ENCODE assay signal across 8 cellular contexts in the genomic region with DNA sequence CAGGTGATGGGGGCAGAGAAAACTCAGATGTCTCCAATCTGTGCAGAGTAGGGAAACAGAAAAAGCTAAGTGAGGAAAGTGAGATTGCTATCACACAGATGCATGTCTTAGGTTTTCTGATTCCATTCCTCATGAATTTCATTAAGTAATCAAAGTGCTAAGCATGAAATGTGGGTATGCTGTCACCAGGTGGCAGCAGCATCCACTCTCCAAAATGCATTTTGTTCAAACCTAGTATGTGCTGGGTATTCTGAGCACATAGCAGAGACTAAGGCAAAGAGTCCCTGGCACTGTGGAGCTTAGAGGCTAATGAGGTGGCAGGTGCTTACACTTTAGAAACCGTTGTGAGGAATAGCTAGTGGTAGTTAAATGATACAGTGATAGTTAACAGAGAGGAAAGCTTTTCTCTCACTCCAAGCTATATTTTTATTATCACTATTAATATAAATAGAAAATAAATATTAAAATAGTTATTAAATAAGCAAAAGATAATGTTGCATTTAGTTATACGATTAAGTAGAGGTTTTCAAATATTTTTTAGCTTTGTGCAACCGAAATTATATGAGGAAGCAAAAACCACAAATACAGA.
DNase-seq lines count a peak whose midpoint lies in the region; ATAC-seq and TF ChIP-seq lines count a peak whose summit lies in the region.

No MANE protein-coding gene starts in this region.

- WGBS in body of pancreas, 2 donors, result 35 to 44% methylated on average over 3 of the region's 3 CpGs

- peaks cover 24% of the 10 kb centered on the region for H3K4me1 Mint-ChIP-seq in type B pancreatic cell (ENCODE audit: unreplicated experiment)

- H3K4me1 ChIP-seq in HEK293 (ENCODE audit: control insufficient read depth, insufficient read depth, low read length), result peaks cover 12% of the 10 kb centered on the region
- H3K4me1 ChIP-seq in OCI-LY3 (ENCODE audit: low read length), result no peaks in the 10 kb centered on the region
- no peaks in the 10 kb centered on the region for H3K4me1 ChIP-seq in body of pancreas
- no peaks in the 10 kb centered on the region for H3K4me1 ChIP-seq in mucosa of descending colon (ENCODE audit: low read depth)

- TF ChIP-seq CTCF in HEK293 (tag by site-specific recombination; IDR thresholded peaks at IDR 0.05) (peak; percentile 59), OCI-LY3 (IDR thresholded peaks at IDR 0.05; ENCODE audit: low read depth, low read length) (peak; percentile 77), body of pancreas (IDR thresholded peaks at IDR 0.05) (peak in 6 of 7 experiments; percentile 17 to 39 (median 29)), mucosa of descending colon (IDR thresholded peaks at IDR 0.05) (no peak), type B pancreatic cell (conservative IDR thresholded peaks at IDR 0.05) (peak; percentile 73)

- H3K4me3 Mint-ChIP-seq in type B pancreatic cell, result no peak overlapping the region

- H3K27me3 ChIP-seq in OCI-LY3 (ENCODE audit: low read depth, low read length), result peaks cover 13% of the 10 kb centered on the region
- H3K27me3 ChIP-seq in body of pancreas, result no peaks in the 10 kb centered on the region

- no peaks in the 10 kb centered on the region for H3K9me3 Mint-ChIP-seq in type B pancreatic cell

- H3K27ac ChIP-seq in HEK293 (ENCODE audit: extremely low read depth, low read depth, low read length) (no peak overlapping the region), OCI-LY3 (ENCODE audit: low read length) (no peak overlapping the region), body of pancreas (no peak overlapping the region)

- H3K36me3 ChIP-seq in HEK293 (ENCODE audit: control insufficient read depth in 2 of 2, insufficient read depth in 1 of 2, low read length in 2 of 2), result no peaks in the 10 kb centered on the region
- no peaks in the 10 kb centered on the region for H3K36me3 ChIP-seq in OCI-LY3 (replicated peaks; ENCODE audit: low read depth, low read length)
- H3K36me3 ChIP-seq in body of pancreas (replicated peaks in 1 of 2; ENCODE audit: insufficient read depth in 1 of 2, low read depth in 2 of 2), result no peaks in the 10 kb centered on the region
- no peaks in the 10 kb centered on the region for H3K36me3 ChIP-seq in mucosa of descending colon (ENCODE audit: low read depth)

- H3K9me3 ChIP-seq in HEK293 (ENCODE audit: control insufficient read depth, insufficient read depth, low read depth, low read length), result no peaks in the 10 kb centered on the region
- H3K9me3 ChIP-seq in OCI-LY3 (ENCODE audit: insufficient read depth, low read length), result no peaks in the 10 kb centered on the region
- H3K9me3 ChIP-seq in body of pancreas, result no peaks in the 10 kb centered on the region
- H3K9me3 ChIP-seq in mucosa of descending colon, result no peaks in the 10 kb centered on the region

- no peak for TF ChIP-seq POLR2A in body of pancreas (IDR thresholded peaks at IDR 0.05)

- H3K27me3 Mint-ChIP-seq in type B pancreatic cell, result no peaks in the 10 kb centered on the region

- POLR2A ChIA-PET in HEK293 (lab: Yijun Ruan, JAX), result interaction anchor here (1.1 kb wide), 1 partner anchor 80 kb away, joined by 3 read pairs; no protein-coding TSS in a partner anchor

- peak; percentile 85 for DNase-seq in DMS 273 (lab: John Stamatoyannopoulos, UW; ENCODE audit: unreplicated experiment)
- peak in 2 of 4 donors; percentile 9 to 19 for DNase-seq in body of pancreas
- peak in 2 of 3 donors; percentile 21 to 41 for DNase-seq in mucosa of descending colon
- DNase-seq in type B pancreatic cell (ENCODE audit: extremely low spot score, unreplicated experiment), result no peak
- no peak for DNase-seq in cerebellum (ENCODE audit: low spot score)

- no peak overlapping the region for H3K27ac Mint-ChIP-seq in type B pancreatic cell

- no peak for ATAC-seq in body of pancreas
- peak; percentile 77 for ATAC-seq in mucosa of descending colon
- ATAC-seq in HG03025 (IDR thresholded peaks at IDR 0.05; ENCODE audit: low FRiP score, unreplicated experiment), result no peak

- no peaks in the 10 kb centered on the region for H4K20me1 ChIP-seq in OCI-LY3 (ENCODE audit: insufficient read depth, low read length)

- intact Hi-C loops in body of pancreas (cut with DNase I), result no loop called here
- intact Hi-C loops in mucosa of descending colon (cut with DNase I, micrococcal nuclease), result no loop called here

- H3K36me3 Mint-ChIP-seq in type B pancreatic cell, result no peaks in the 10 kb centered on the region

- H3K4me3 ChIP-seq in HEK293 (ENCODE audit: low read depth, low read length) (peak overlapping the region; percentile 46; the same call in 1 of the 2 replicates), OCI-LY3 (ENCODE audit: low read length) (no peak overlapping the region), body of pancreas (no peak overlapping the region), mucosa of descending colon (no peak overlapping the region)

- CTCF ChIA-PET in HEK293 (lab: Yijun Ruan, JAX), result interaction anchor here (0.5 to 1.7 kb wide), 17 partner anchors 9 to 396 kb away, joined by 3 to 7 read pairs (median 4); no protein-coding TSS in a partner anchor

- no peak overlapping the region for H3K4me2 ChIP-seq in OCI-LY3 (ENCODE audit: low read length)

- H2AFZ ChIP-seq in OCI-LY3 (ENCODE audit: low read depth, low read length), result no peak overlapping the region

- H3K9ac ChIP-seq in OCI-LY3 (ENCODE audit: low read length), result no peak overlapping the region

- no peaks in the 10 kb centered on the region for H3K79me2 ChIP-seq in OCI-LY3 (ENCODE audit: low read length)

TF ChIP-seq in HEK293, 187 proteins besides CTCF, POLR2A, EP300 and RAD21:
- peak; percentile 67 for TF ChIP-seq ZNF654 (tag by site-specific recombination; IDR thresholded peaks at IDR 0.05; ENCODE audit: low read depth)
- no peak for TF ChIP-seq ZNF544 (tag by site-specific recombination; IDR thresholded peaks at IDR 0.05)
- no peak for TF ChIP-seq ZNF843 (tag by site-specific recombination; IDR thresholded peaks at IDR 0.05)
- TF ChIP-seq ZNF558 (tag by site-specific recombination; IDR thresholded peaks at IDR 0.05), result no peak
- TF ChIP-seq, protein P1, sequence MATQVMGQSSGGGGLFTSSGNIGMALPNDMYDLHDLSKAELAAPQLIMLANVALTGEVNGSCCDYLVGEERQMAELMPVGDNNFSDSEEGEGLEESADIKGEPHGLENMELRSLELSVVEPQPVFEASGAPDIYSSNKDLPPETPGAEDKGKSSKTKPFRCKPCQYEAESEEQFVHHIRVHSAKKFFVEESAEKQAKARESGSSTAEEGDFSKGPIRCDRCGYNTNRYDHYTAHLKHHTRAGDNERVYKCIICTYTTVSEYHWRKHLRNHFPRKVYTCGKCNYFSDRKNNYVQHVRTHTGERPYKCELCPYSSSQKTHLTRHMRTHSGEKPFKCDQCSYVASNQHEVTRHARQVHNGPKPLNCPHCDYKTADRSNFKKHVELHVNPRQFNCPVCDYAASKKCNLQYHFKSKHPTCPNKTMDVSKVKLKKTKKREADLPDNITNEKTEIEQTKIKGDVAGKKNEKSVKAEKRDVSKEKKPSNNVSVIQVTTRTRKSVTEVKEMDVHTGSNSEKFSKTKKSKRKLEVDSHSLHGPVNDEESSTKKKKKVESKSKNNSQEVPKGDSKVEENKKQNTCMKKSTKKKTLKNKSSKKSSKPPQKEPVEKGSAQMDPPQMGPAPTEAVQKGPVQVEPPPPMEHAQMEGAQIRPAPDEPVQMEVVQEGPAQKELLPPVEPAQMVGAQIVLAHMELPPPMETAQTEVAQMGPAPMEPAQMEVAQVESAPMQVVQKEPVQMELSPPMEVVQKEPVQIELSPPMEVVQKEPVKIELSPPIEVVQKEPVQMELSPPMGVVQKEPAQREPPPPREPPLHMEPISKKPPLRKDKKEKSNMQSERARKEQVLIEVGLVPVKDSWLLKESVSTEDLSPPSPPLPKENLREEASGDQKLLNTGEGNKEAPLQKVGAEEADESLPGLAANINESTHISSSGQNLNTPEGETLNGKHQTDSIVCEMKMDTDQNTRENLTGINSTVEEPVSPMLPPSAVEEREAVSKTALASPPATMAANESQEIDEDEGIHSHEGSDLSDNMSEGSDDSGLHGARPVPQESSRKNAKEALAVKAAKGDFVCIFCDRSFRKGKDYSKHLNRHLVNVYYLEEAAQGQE (tag by site-specific recombination; IDR thresholded peaks at IDR 0.05), result no peak
- TF ChIP-seq ZNF580 (tag by site-specific recombination; IDR thresholded peaks at IDR 0.05), result peak; percentile 74
- no peak for TF ChIP-seq ZNF37A (tag by site-specific recombination; IDR thresholded peaks at IDR 0.05)
- peak; percentile 99 for TF ChIP-seq ZNF391 (tag by site-specific recombination; IDR thresholded peaks at IDR 0.05; ENCODE audit: borderline replicate concordance, low read depth)
- no peak for TF ChIP-seq FEZF1 (tag by site-specific recombination; IDR thresholded peaks at IDR 0.05)
- TF ChIP-seq ZNF530 (tag by site-specific recombination; IDR thresholded peaks at IDR 0.05; ENCODE audit: low read depth), result no peak
- TF ChIP-seq ZNF211 (tag by site-specific recombination; IDR thresholded peaks at IDR 0.05; ENCODE audit: low read depth), result no peak
- TF ChIP-seq ZNF48 (tag by site-specific recombination; IDR thresholded peaks at IDR 0.05), result no peak
- no peak for TF ChIP-seq ZNF19 (tag by site-specific recombination; IDR thresholded peaks at IDR 0.05; ENCODE audit: low read depth)
- TF ChIP-seq PRDM1 (tag by site-specific recombination; IDR thresholded peaks at IDR 0.05), result peak; percentile 54; the same call in 1 of the 2 replicates

Comparison
In these comparisons a context has a peak if more than half of its experiments do, and no peak if none do; other contexts are left out.
1. DNase-seq: peak in DMS 273 (single experiment) and mucosa of descending colon (2 of 3); none in type B pancreatic cell (single experiment) and cerebellum (single experiment).